ENCODE assay signal across 32 cellular contexts in the genomic region with DNA sequence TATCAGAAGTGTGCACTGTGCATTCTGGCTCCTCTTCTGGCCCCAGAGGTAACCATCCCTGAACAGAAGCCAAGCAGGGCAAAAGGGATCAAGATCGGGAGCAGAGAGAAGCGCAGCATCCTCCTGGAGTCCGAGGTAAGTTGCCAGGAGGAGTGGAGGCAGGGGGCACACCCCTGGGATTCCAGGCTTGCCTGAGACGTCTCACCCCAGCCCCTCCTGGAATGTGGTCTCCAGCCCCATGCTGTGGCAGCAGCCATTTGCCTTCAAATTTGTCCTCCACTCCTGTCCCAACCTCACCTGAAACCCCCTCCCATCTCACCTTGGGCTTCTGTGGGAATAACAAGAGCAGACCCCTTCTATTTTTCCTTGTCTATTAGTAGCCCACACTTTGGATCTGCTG. TPM values are rescaled to one million over a fixed set of nuclear protein-coding genes. Genes with fewer than 3 reads are reported as not detected.
"Had no signal": no experiment of that assay in that cellular context is flagged by ENCODE, and none has a peak within 500 bp of the region (broad histone marks: within the 10 kb centered on the region; RNA-seq: fewer than 3 reads in every experiment).

No MANE protein-coding gene starts in this region.

- H2AFZ ChIP-seq: hepatocyte, neural progenitor cell had no signal

- H3K36me3 ChIP-seq: neural progenitor cell, pancreas, right lobe of liver had no signal

- H3K9ac ChIP-seq: neural progenitor cell had no signal

- H3K4me3 Mint-ChIP-seq: mesothelial cell of epicardium; natural killer cell treated with Interleukin-12 subunit alpha and Interleukin-12 subunit beta and Interleukin-15 and Interleukin-18, amount 100 ng/mL, for 72 hours; neural progenitor cell; stimulated activated effector memory CD8-positive, alpha-beta T cell treated with anti-CD3 and anti-CD28 coated beads, Interleukin-12 subunit alpha, Interleukin-12 subunit beta, amount 100 ng/mL, for 72 hours; type B pancreatic cell had no signal

- DNase-seq: central memory CD4-positive, alpha-beta T cell; dermis blood vessel endothelial cell; effector memory CD4-positive, alpha-beta T cell; head of caudate nucleus; kidney glomerular epithelial cell; mesenchymal stem cell; naive B cell; nucleus accumbens; stimulated activated CD4-positive, alpha-beta T cell treated with anti-CD3 and anti-CD28 coated beads, Interleukin-12 subunit alpha, Interleukin-12 subunit beta, amount 100 ng/mL, for 4 hours; stimulated activated CD4-positive, alpha-beta T cell treated with anti-CD3 and anti-CD28 coated beads, Interleukin-1b, Interleukin-23, amount 100 ng/mL, for 48 hours; stimulated activated CD4-positive, alpha-beta T cell treated with anti-CD3 and anti-CD28 coated beads, Interleukin-4, amount 100 ng/mL, for 1 hour; stimulated activated naive CD4-positive, alpha-beta T cell treated with Interleukin-2 at 50 U/mL for 16 hours; stomach; testis; tibial artery had no signal

- H3K27me3 ChIP-seq: testis had no signal

- ATAC-seq: mucosa of descending colon; natural killer cell treated with Interleukin-12 subunit alpha and Interleukin-12 subunit beta and Interleukin-15 and Interleukin-18, amount 100 ng/mL, for 72 hours; pancreas; right lobe of liver; stimulated activated effector memory CD8-positive, alpha-beta T cell treated with anti-CD3 and anti-CD28 coated beads, Interleukin-12 subunit alpha, Interleukin-12 subunit beta, amount 100 ng/mL, for 72 hours had no signal

- H3K79me2 ChIP-seq: hepatocyte had no signal

- H3K9me3 Mint-ChIP-seq: mesothelial cell of epicardium; natural killer cell treated with Interleukin-12 subunit alpha and Interleukin-12 subunit beta and Interleukin-15 and Interleukin-18, amount 100 ng/mL, for 72 hours; stimulated activated effector memory CD8-positive, alpha-beta T cell treated with anti-CD3 and anti-CD28 coated beads, Interleukin-12 subunit alpha, Interleukin-12 subunit beta, amount 100 ng/mL, for 72 hours; type B pancreatic cell had no signal

- H3K36me3 Mint-ChIP-seq: natural killer cell treated with Interleukin-12 subunit alpha and Interleukin-12 subunit beta and Interleukin-15 and Interleukin-18, amount 100 ng/mL, for 72 hours; stimulated activated effector memory CD8-positive, alpha-beta T cell treated with anti-CD3 and anti-CD28 coated beads, Interleukin-12 subunit alpha, Interleukin-12 subunit beta, amount 100 ng/mL, for 72 hours had no signal

- H3K27ac Mint-ChIP-seq: mesothelial cell of epicardium; natural killer cell treated with Interleukin-12 subunit alpha and Interleukin-12 subunit beta and Interleukin-15 and Interleukin-18, amount 100 ng/mL, for 72 hours; neural progenitor cell; progenitor cell of endocrine pancreas; stimulated activated effector memory CD8-positive, alpha-beta T cell treated with anti-CD3 and anti-CD28 coated beads, Interleukin-12 subunit alpha, Interleukin-12 subunit beta, amount 100 ng/mL, for 72 hours; type B pancreatic cell had no signal

- H3K4me3 ChIP-seq: hepatocyte, lung, mucosa of descending colon, neural progenitor cell, pancreas, right lobe of liver, smooth muscle cell, stomach, testis, tibial artery had no signal

- H3K4me2 ChIP-seq: hepatocyte, neural progenitor cell, smooth muscle cell had no signal

- H3K27ac ChIP-seq: coronary artery, hepatocyte, neural progenitor cell, pancreas, right lobe of liver, stomach, testis, tibial artery had no signal

- H3K4me1 ChIP-seq: pancreas had no signal

- H3K9me3 ChIP-seq: mucosa of descending colon, pancreas, right lobe of liver, stomach, testis, tibial artery had no signal

RNA-seq across cellular contexts. Expression of gene LRRC71, which starts 10.1 kb away (rescaled TPM):
- total RNA-seq: fibroblast of villous mesenchyme; frontal cortex; hepatocyte; liver; mucosa of descending colon; natural killer cell treated with Interleukin-12 subunit alpha and Interleukin-12 subunit beta and Interleukin-15 and Interleukin-18, amount 100 ng/mL, for 72 hours; pancreas; progenitor cell of endocrine pancreas; smooth muscle cell had no signal
- polyA plus RNA-seq: hepatocyte, smooth muscle cell, urinary bladder had no signal

RNA-seq across cellular contexts. Expression of gene PEAR1, which starts 37.0 kb away (rescaled TPM):
- total RNA-seq: progenitor cell of endocrine pancreas had no signal
